Comparison of ENCODE assay signal across 8 cellular contexts in the genomic region with DNA sequence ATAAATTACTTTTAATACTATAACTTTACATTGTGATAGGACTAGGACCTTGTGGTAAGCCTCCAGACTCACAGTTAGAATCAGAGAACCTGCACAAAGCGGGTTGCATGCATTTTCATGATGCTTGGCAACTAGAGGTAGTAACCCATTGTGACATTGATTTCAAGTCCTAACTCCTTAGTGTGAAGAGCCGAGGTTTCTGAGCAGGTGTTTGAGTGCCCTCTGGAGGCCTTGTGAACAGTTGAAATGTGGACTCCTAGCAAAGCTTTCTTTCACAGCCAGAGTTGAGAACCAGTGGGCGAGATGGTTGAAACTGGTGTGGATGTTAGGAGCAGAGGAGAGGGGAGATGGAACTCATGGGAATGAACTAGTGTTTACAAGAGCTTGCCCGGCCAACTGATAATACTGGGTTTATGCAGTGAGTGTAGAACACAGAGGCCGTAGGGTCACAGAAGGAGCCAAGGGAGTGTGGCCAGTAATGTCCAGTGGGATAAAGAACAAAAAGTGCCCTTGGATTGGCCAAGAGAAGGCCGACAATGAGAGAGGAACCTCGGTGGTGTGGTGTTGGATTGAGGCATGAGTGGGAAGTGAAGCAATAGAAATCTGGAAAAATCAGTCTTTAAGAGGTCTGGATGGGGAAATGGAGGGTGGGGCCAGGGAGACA. TPM values are rescaled to one million over a fixed set of nuclear protein-coding genes. Genes with fewer than 3 reads are reported as not detected.
DNase-seq lines count a peak whose midpoint lies in the region; ATAC-seq, FAIRE-seq and TF ChIP-seq lines count a peak whose summit lies in the region.

No MANE protein-coding gene starts in this region.

- CTCF ChIA-PET in MCF 10A (lab: Yijun Ruan, JAX) = interaction anchor here (0.6 to 2.7 kb wide), 24 partner anchors 8 to 334 kb away, joined by 3 to 17 read pairs (median 3); partner anchors contain the start of gene CCDC92

- peak; percentile 69 for TF ChIP-seq CTCF in MCF 10A (IDR thresholded peaks at IDR 0.05; ENCODE audit: unreplicated experiment)

- H3K27ac Mint-ChIP-seq in MCF 10A (ENCODE audit: low read depth, unreplicated experiment) = no peak overlapping the region

- peak; percentile 73 for FAIRE-seq in islet of Langerhans (lab: Jason Lieb, UNC)

- H3K4me1 Mint-ChIP-seq in MCF 10A (ENCODE audit: insufficient read depth, unreplicated experiment) = peaks cover 7% of the 10 kb centered on the region

- no peak for ATAC-seq in HG02973 (IDR thresholded peaks at IDR 0.05; ENCODE audit: unreplicated experiment)

- H3K4me3 Mint-ChIP-seq in MCF 10A (ENCODE audit: unreplicated experiment) = no peak overlapping the region

- DNase-seq in NCI-H146 (lab: John Stamatoyannopoulos, UW) (peak; percentile 45), NCI-H146 treated with DMSO at 0.1 percent for 48 hours (lab: John Stamatoyannopoulos, UW; ENCODE audit: unreplicated experiment) (no peak), MV-4-11 (lab: John Stamatoyannopoulos, UW) (peak; percentile 57), T-helper 1 cell (peak in 4 of 5 donors; percentile 11 to 57 (median 25)), MCF 10A (ENCODE audit: unreplicated experiment) (peak; percentile 75)
- DNase-seq in stimulated activated CD4-positive, alpha-beta T cell treated with anti-CD3 and anti-CD28 coated beads, Interleukin-4, amount 100 ng/mL, for 1 hour = peak; percentile 21

- H3K9me3 Mint-ChIP-seq in MCF 10A (ENCODE audit: unreplicated experiment) = no peaks in the 10 kb centered on the region

- intact Hi-C loops in MCF 10A (cut with micrococcal nuclease) = loop anchor here (1.0 to 2.0 kb wide), 3 partner anchors 79 to 183 kb away; no protein-coding TSS in a partner anchor

- BruUV-seq in MCF 10A (replicated peaks; lab: Mats Ljungman, UMichigan) = no TSS peak

- H3K36me3 Mint-ChIP-seq in MCF 10A (ENCODE audit: insufficient read depth, unreplicated experiment) = peaks cover 55% of the 10 kb centered on the region

- H3K27me3 Mint-ChIP-seq in MCF 10A (ENCODE audit: insufficient read depth, unreplicated experiment) = no peaks in the 10 kb centered on the region

- POLR2A ChIA-PET in MCF 10A (lab: Yijun Ruan, JAX) = interaction anchor here (0.7 kb wide), 1 partner anchor 182 kb away, joined by 3 read pairs; no protein-coding TSS in a partner anchor

RNA-seq across cellular contexts. Expression of gene ZNF664, which starts 10.9 kb away (rescaled TPM):
- total RNA-seq in MCF 10A (2022) = 123 and 141 TPM in 2 replicates

RNA-seq across cellular contexts. Expression of gene CCDC92, which starts 11.3 kb away (rescaled TPM):
- total RNA-seq in MCF 10A (2022) = 30.9 and 32.3 TPM in 2 replicates
